Comparison of ENCODE assay signal across 8 cellular contexts in genomic region chr7:149422065-149422913, GRCh38. TPM values are rescaled to one million over a fixed set of nuclear protein-coding genes. Genes with fewer than 3 reads are reported as not detected.
DNase-seq lines count a peak whose midpoint lies in the region; ATAC-seq, FAIRE-seq and TF ChIP-seq lines count a peak whose summit lies in the region.

No MANE protein-coding gene starts in this region.

- in situ Hi-C loops in GM12878 (cut with MboI): no loop called here

- no peaks in the 10 kb centered on the region for H4K20me1 ChIP-seq in GM12878 (ENCODE audit: control insufficient read depth, insufficient read depth)

- H3K4me2 ChIP-seq in GM12878 (ENCODE audit: control insufficient read depth, insufficient read depth): peak overlapping the region; percentile 94

- 2% methylated on average over 71 of the region's 71 CpGs for WGBS in GM12878 (ENCODE audit: insufficient coverage, insufficient replicate concordance, low lambda C conversion rate, missing lambda C conversion rate)
- WGBS in spleen, 5 donors: 1 to 2% (median 1%) methylated on average over 42 to 71 of the region's 71 CpGs

- TF ChIP-seq EP300 in GM12878 (IDR thresholded peaks at IDR 0.05; ENCODE audit: borderline replicate concordance in 1 of 2, control insufficient read depth in 1 of 2, low read depth in 2 of 2, low read length in 2 of 2): no peak

- peak overlapping the region; percentile 44; the same call in 1 of the 2 replicates for H3K9ac ChIP-seq in GM12878 (ENCODE audit: control insufficient read depth, insufficient read depth, low read length)

- ATAC-seq in HG02623 (IDR thresholded peaks at IDR 0.05; ENCODE audit: unreplicated experiment) (peak; percentile 95), GM12878 (peak; percentile 98)

- SMC1A ChIA-PET in GM12878 (lab: Charles Lee; ENCODE audit: uncharacterized antibody, unreplicated experiment): interaction anchor here (0.6 to 1.6 kb wide), 4 partner anchors 138 to 276 kb away, joined by 3 to 6 read pairs (median 3); no protein-coding TSS in a partner anchor

- H3K4me3 ChIP-seq in GM12878: peak overlapping the region; percentile 57
- peak overlapping the region; percentile 64 for H3K4me3 ChIP-seq in iPS-18c (ENCODE audit: insufficient read depth, low read depth, low read length)
- peak overlapping the region; percentile 17 to 73 (median 55) for H3K4me3 ChIP-seq in spleen

- RAD21 ChIA-PET in GM12878 (lab: Charles Lee; ENCODE audit: unreplicated experiment): interaction anchor here (0.6 to 2.7 kb wide), 8 partner anchors 12 to 203 kb away, joined by 3 to 9 read pairs (median 4); partner anchors contain the start of gene ZNF783

- H3K4me1 ChIP-seq in GM12878 (ENCODE audit: control insufficient read depth, insufficient read depth, low read length) (no peaks in the 10 kb centered on the region), spleen (peaks cover 5 to 23% (median 18%) of the 10 kb centered on the region in 6 donors)

- peak; percentile 59 for TF ChIP-seq RAD21 in GM12878 (IDR thresholded peaks at IDR 0.05; ENCODE audit: insufficient read depth, low read depth, low read length)

- no TSS peak for BruUV-seq in GM12878 (replicated peaks; lab: Mats Ljungman, UMichigan)

- H3K9me3 ChIP-seq in GM12878 (replicated peaks; ENCODE audit: control insufficient read depth, insufficient read depth, low read length): no peaks in the 10 kb centered on the region
- H3K9me3 ChIP-seq in iPS-18c (ENCODE audit: control insufficient read depth, insufficient read depth, low read length): no peaks in the 10 kb centered on the region
- no peaks in the 10 kb centered on the region for H3K9me3 ChIP-seq in spleen

- intact Hi-C loops in GM12878 (cut with micrococcal nuclease; ENCODE audit: unreplicated experiment) (loop anchor here (1.0 to 10.0 kb wide), 7 partner anchors 35 to 277 kb away; partner anchors contain the start of genes ZNF212, ZNF398 and ZNF746), spleen (cut with DNase I; ENCODE audit: low total_unique reads) (loop anchor here (10.0 kb wide), 1 partner anchor 203 kb away; no protein-coding TSS in a partner anchor)

- CTCF ChIA-PET in GM12878 (lab: Yijun Ruan, JAX): interaction anchor here (0.6 to 2.1 kb wide), 19 partner anchors 11 to 241 kb away, joined by 3 to 12 read pairs (median 4); partner anchors contain the start of genes ZNF777 and ZNF783

- peak; percentile 51; the same call in 1 of the 2 replicates for TF ChIP-seq POLR2A in GM12892 (IDR thresholded peaks at IDR 0.05; ENCODE audit: low read depth, low read length)
- TF ChIP-seq POLR2A in GM12878 (IDR thresholded peaks at IDR 0.05; ENCODE audit: low read depth, low read length): peak; percentile 74
- TF ChIP-seq POLR2A in spleen (IDR thresholded peaks at IDR 0.05): no peak
- no peak for TF ChIP-seq POLR2A in H54 (IDR thresholded peaks at IDR 0.05; ENCODE audit: low read depth, low read length)

- no peak overlapping the region for H3K27ac ChIP-seq in GM12878 (ENCODE audit: control insufficient read depth, insufficient read depth)
- peak overlapping the region; percentile 64 to 90 (median 84) for H3K27ac ChIP-seq in spleen

- no peaks in the 10 kb centered on the region for H3K36me3 ChIP-seq in GM12878 (ENCODE audit: control insufficient read depth in 2 of 2, insufficient read depth in 2 of 2, low read length in 1 of 2)
- no peaks in the 10 kb centered on the region for H3K36me3 ChIP-seq in spleen

- H3K79me2 ChIP-seq in GM12878 (ENCODE audit: control insufficient read depth, insufficient read depth, low read length): no peaks in the 10 kb centered on the region

- H2AFZ ChIP-seq in GM12878 (ENCODE audit: control insufficient read depth, low read depth, low read length): peak overlapping the region; percentile 93

- POLR2A ChIA-PET in GM12878 (lab: Charles Lee): interaction anchor here (0.5 to 0.6 kb wide), 2 partner anchors 162 to 1929 kb away, joined by 3 read pairs; no protein-coding TSS in a partner anchor

- H3K27me3 ChIP-seq in GM12878 (replicated peaks in 1 of 2; ENCODE audit: control insufficient read depth in 2 of 2, insufficient read depth in 2 of 2, low read length in 1 of 2) (no peaks in the 10 kb centered on the region), spleen (replicated peaks in 1 of 7) (peaks cover 0 to 6% (median 0%) of the 10 kb centered on the region in 7 donors)

- peak; percentile 98 for FAIRE-seq in GM12892 (lab: Jason Lieb, UNC)
- no peak for FAIRE-seq in GM12878 (lab: Jason Lieb, UNC)
- FAIRE-seq in H54 (lab: Jason Lieb, UNC): no peak

- DNase-seq in GM12892 (ENCODE audit: insufficient read length) (peak; percentile 96), NCI-H1105 treated with DMSO at 0.1 percent for 48 hours (lab: John Stamatoyannopoulos, UW) (peak; percentile 79), T-helper 22 cell (ENCODE audit: low read depth) (peak; percentile 51), GM12878 (ENCODE audit: low read depth, low spot score) (peak; percentile 9), spleen (peak; percentile 96), H54 (ENCODE audit: insufficient read length, low spot score) (no peak)

- peak; percentile 26 to 92 (median 67); a peak in 5 of 6 replicates for TF ChIP-seq CTCF in GM12878 (IDR thresholded peaks at IDR 0.05 in 2 of 3, conservative IDR thresholded peaks at IDR 0.05 in 1 of 3; ENCODE audit: control insufficient read depth in 2 of 3, extremely low read depth in 1 of 3, insufficient read depth in 1 of 3, low read depth in 3 of 3, low read length in 3 of 3)
- peak in 10 of 11 experiments; percentile 40 to 87 (median 68) for TF ChIP-seq CTCF in spleen (IDR thresholded peaks at IDR 0.05 in 8 of 11, conservative IDR thresholded peaks at IDR 0.05 in 3 of 11)

TF ChIP-seq in GM12878, 131 proteins besides CTCF, POLR2A, EP300 and RAD21 (continues in another document):
- TF ChIP-seq CREB1 (IDR thresholded peaks at IDR 0.05; ENCODE audit: low read depth): 0 out of 2 replicates have a peak, but pooled peaks have one; percentile 22
- 0 out of 2 replicates have a peak, but pooled peaks have one; percentile 40 for TF ChIP-seq BCLAF1 (IDR thresholded peaks at IDR 0.05)
- peak; percentile 26; the same call in 1 of the 2 replicates for TF ChIP-seq POLR2AphosphoS2 (IDR thresholded peaks at IDR 0.05; ENCODE audit: low read depth, low read length)
- peak; percentile 73; the same call in 1 of the 2 replicates for TF ChIP-seq RB1 (IDR thresholded peaks at IDR 0.05; ENCODE audit: borderline replicate concordance)
- TF ChIP-seq CHD4 (IDR thresholded peaks at IDR 0.05): no peak
- peak; percentile 93 for TF ChIP-seq IKZF1 (conservative IDR thresholded peaks at IDR 0.05)
- no peak for TF ChIP-seq WRNIP1 (IDR thresholded peaks at IDR 0.05; ENCODE audit: borderline replicate concordance, low read depth, low read length)
- TF ChIP-seq NR2C1 (IDR thresholded peaks at IDR 0.05): 0 out of 2 replicates have a peak, but pooled peaks have one; percentile 42
- TF ChIP-seq ZBED1 (IDR thresholded peaks at IDR 0.05; ENCODE audit: borderline replicate concordance): peak; percentile 79; the same call in 1 of the 2 replicates
- peak; percentile 93 for TF ChIP-seq BACH1 (IDR thresholded peaks at IDR 0.05; ENCODE audit: borderline replicate concordance)
- peak; percentile 52; the same call in 1 of the 2 replicates for TF ChIP-seq TAF1 (IDR thresholded peaks at IDR 0.05; ENCODE audit: borderline replicate concordance, low read depth, low read length)
- no peak for TF ChIP-seq SUPT20H (IDR thresholded peaks at IDR 0.05; ENCODE audit: borderline replicate concordance, control insufficient read depth, low read depth, low read length)
- TF ChIP-seq SIN3A (IDR thresholded peaks at IDR 0.05; ENCODE audit: low read depth, low read length): no peak
- 0 out of 2 replicates have a peak, but pooled peaks have one; percentile 34 for TF ChIP-seq DPF2 (IDR thresholded peaks at IDR 0.05)

RNA-seq across cellular contexts. Expression of gene ZNF777, which starts 38.6 kb away (rescaled TPM):
- polyA plus RNA-seq in GM12892 (2012; ENCODE audit: missing spikeins): 2.8 TPM
- 4.1 and 5.4 TPM in 2 replicates for total RNA-seq in GM12878 (2013; cell fraction: nucleolus; rRNA removed)
- total RNA-seq in GM12878 (2014; rRNA removed) (5.3 and 7.3 TPM in 2 replicates), GM12878 (2014; rRNA removed; fragmentation: Illumina TruSeq; extraction: Trizol) (3.7 and 4.3 TPM in 2 replicates), GM12878 (2021) (13.9 and 16.0 TPM in 2 replicates), spleen (10 to 100 TPM in 5 of 7 donors, 1 to 10 TPM in 2; 9.3 to 12.6 (median 10.5) TPM)
- 2.7 TPM for polyA plus RNA-seq in GM12878 (2011; ENCODE audit: low read depth)
- polyA plus RNA-seq in GM12878 (2011; rRNA removed) (1.2 and 3.1 TPM in 2 replicates), GM12878 (2014; fragmentation: Illumina TruSeq; extraction: Trizol) (2.9 and 6.2 TPM in 2 replicates), GM12878 (2014; fragmentation: Nextera tagmentation; extraction: Ambion mirVana) (under 1 TPM; 0.03 to 0.13 TPM), GM12878 (2014; rRNA removed) (10.2 and 10.3 TPM in 2 replicates), GM12878 (2016; fragmentation: Nextera tagmentation; extraction: Ambion mirVana) (1 to 10 TPM in 1 of 2 experiments, under 1 TPM in 1; 0.24 to 2.4 TPM), spleen (1 to 10 TPM; 3.4 to 7.7 (median 4.3) TPM)
- 4.1 and 5.7 TPM in 2 replicates for polyA plus RNA-seq in GM12878 (2011; cell fraction: cytosol; rRNA removed)
- polyA plus RNA-seq in GM12878 (2011; cell fraction: nucleus; rRNA removed): 3.1 and 4.1 TPM in 2 replicates
- 7.0 and 7.8 TPM in 2 replicates for polyA plus RNA-seq in GM12878 (2012)
- polyA minus RNA-seq in GM12878 (2011; rRNA and poly(A)+ RNA removed): 2.8 and 7.4 TPM in 2 replicates
- polyA minus RNA-seq in GM12878 (2011; cell fraction: cytosol; rRNA and poly(A)+ RNA removed): 2.5 and 3.3 TPM in 2 replicates
- 1.5 and 3.7 TPM in 2 replicates for polyA minus RNA-seq in GM12878 (2011; cell fraction: nucleus; rRNA and poly(A)+ RNA removed)

Comparison
In these comparisons a context has a peak if more than half of its experiments do, and no peak if none do; other contexts are left out.
1. POLR2A ChIP-seq: peak in GM12892 (single experiment) and GM12878 (single experiment); none in spleen (0 of 3) and H54 (single experiment).
2. Peak in every context shown above with its lines, with median percentiles within 50 percentile points of each other: H3K4me3 ChIP-seq.